Comparison of ENCODE assay signal across 9 cellular contexts in genomic region chr5:59767753-59768159, GRCh38.
A peak's percentile ranks its signal among the peaks of the same experiment; 100 is the strongest.
DNase-seq lines count a peak whose midpoint lies in the region; ATAC-seq and TF ChIP-seq lines count a peak whose summit lies in the region.
"Had no signal": no experiment of that assay in that cellular context is flagged by ENCODE, and none has a peak within 500 bp of the region (broad histone marks: within the 10 kb centered on the region; RNA-seq: fewer than 3 reads in every experiment).

No MANE protein-coding gene starts in this region.

- CTCF ChIA-PET in activated CD4-positive, alpha-beta memory T cell treated with anti-CD3 and anti-CD28 coated beads for 36 hours (lab: Charles Lee) = no interaction called here
- CTCF ChIA-PET in activated CD4-positive, alpha-beta memory T cell treated with anti-CD3 and anti-CD28 coated beads, Interleukin-2, amount 10 ng/mL, durations not matched to agents 7 days and 5 days (lab: Charles Lee) = no interaction called here

- WGBS in lung, 2 donors = 46 to 51% methylated on average over 4 of the region's 4 CpGs
- 38 to 43% methylated on average over 4 of the region's 4 CpGs for WGBS in testis, 2 donors

- POLR2A ChIA-PET in activated CD4-positive, alpha-beta memory T cell treated with anti-CD3 and anti-CD28 coated beads for 36 hours (lab: Charles Lee) = no interaction called here
- POLR2A ChIA-PET in activated CD4-positive, alpha-beta memory T cell treated with anti-CD3 and anti-CD28 coated beads, Interleukin-2, amount 10 ng/mL, durations not matched to agents 7 days and 5 days (lab: Charles Lee) = no interaction called here

- H3K27me3 ChIP-seq in breast epithelium = peaks cover 0 to 10% of the 10 kb centered on the region in 2 donors
- H3K27me3 ChIP-seq in lung (ENCODE audit: control insufficient read depth, insufficient read depth) = no peaks in the 10 kb centered on the region
- H3K27me3 ChIP-seq in testis = no peaks in the 10 kb centered on the region

- H3K4me3 ChIP-seq in breast epithelium = peak overlapping the region; percentile 48 to 76 (median 56)
- peak overlapping the region; percentile 44 for H3K4me3 ChIP-seq in lung
- peak overlapping the region; percentile 29 to 37 for H3K4me3 ChIP-seq in testis

- H3K27me3 Mint-ChIP-seq in activated CD4-positive, alpha-beta memory T cell treated with anti-CD3 and anti-CD28 coated beads for 36 hours = peaks cover 35% of the 10 kb centered on the region
- H3K27me3 Mint-ChIP-seq in activated CD4-positive, alpha-beta memory T cell treated with anti-CD3 and anti-CD28 coated beads, Interleukin-2, amount 10 ng/mL, durations not matched to agents 7 days and 5 days = peaks cover 32% of the 10 kb centered on the region

- peaks cover 12% of the 10 kb centered on the region for H3K4me1 Mint-ChIP-seq in activated CD4-positive, alpha-beta memory T cell treated with anti-CD3 and anti-CD28 coated beads for 36 hours (ENCODE audit: low read depth)
- H3K4me1 Mint-ChIP-seq in activated CD4-positive, alpha-beta memory T cell treated with anti-CD3 and anti-CD28 coated beads, Interleukin-2, amount 10 ng/mL, durations not matched to agents 7 days and 5 days = peaks cover 8% of the 10 kb centered on the region

- H3K9me3 ChIP-seq in breast epithelium (no peaks in the 10 kb centered on the region), lung (ENCODE audit: control insufficient read depth in 2 of 2, insufficient read depth in 1 of 2, low read length in 1 of 2) (no peaks in the 10 kb centered on the region), testis (no peaks in the 10 kb centered on the region)

- ATAC-seq in lung (ENCODE audit: insufficient read depth, low FRiP score) (peak; percentile 29), GM21515 (IDR thresholded peaks at IDR 0.05; ENCODE audit: unreplicated experiment) (no peak)

- no peak for TF ChIP-seq POLR2A in breast epithelium (IDR thresholded peaks at IDR 0.05)
- TF ChIP-seq POLR2A in testis (IDR thresholded peaks at IDR 0.05) = no peak

- H3K9me3 Mint-ChIP-seq in activated CD4-positive, alpha-beta memory T cell treated with anti-CD3 and anti-CD28 coated beads for 36 hours = no peaks in the 10 kb centered on the region
- H3K9me3 Mint-ChIP-seq in activated CD4-positive, alpha-beta memory T cell treated with anti-CD3 and anti-CD28 coated beads, Interleukin-2, amount 10 ng/mL, durations not matched to agents 7 days and 5 days = no peaks in the 10 kb centered on the region
- H3K9me3 Mint-ChIP-seq: activated naive CD4-positive, alpha-beta T cell treated with anti-CD3 and anti-CD28 coated beads, Interleukin-2, amount 50 U/mL, for 72 hours had no signal

- H3K27ac Mint-ChIP-seq in activated CD4-positive, alpha-beta memory T cell treated with anti-CD3 and anti-CD28 coated beads for 36 hours = no peak overlapping the region
- no peak overlapping the region for H3K27ac Mint-ChIP-seq in activated CD4-positive, alpha-beta memory T cell treated with anti-CD3 and anti-CD28 coated beads, Interleukin-2, amount 10 ng/mL, durations not matched to agents 7 days and 5 days
- H3K27ac Mint-ChIP-seq: activated naive CD4-positive, alpha-beta T cell treated with anti-CD3 and anti-CD28 coated beads, Interleukin-2, amount 50 U/mL, for 72 hours had no signal

- H3K4me1 ChIP-seq in breast epithelium (no peaks in the 10 kb centered on the region), lung (ENCODE audit: control insufficient read depth in 2 of 2, insufficient read depth in 2 of 2, low read length in 2 of 2) (peaks cover 0 to 5% of the 10 kb centered on the region in 2 donors), testis (peaks cover 6% of the 10 kb centered on the region)

- H3K36me3 Mint-ChIP-seq in activated CD4-positive, alpha-beta memory T cell treated with anti-CD3 and anti-CD28 coated beads for 36 hours = no peaks in the 10 kb centered on the region
- no peaks in the 10 kb centered on the region for H3K36me3 Mint-ChIP-seq in activated CD4-positive, alpha-beta memory T cell treated with anti-CD3 and anti-CD28 coated beads, Interleukin-2, amount 10 ng/mL, durations not matched to agents 7 days and 5 days (ENCODE audit: low read depth)

- peak overlapping the region in 1 of 2 donors; percentile 45 for H3K27ac ChIP-seq in breast epithelium
- H3K27ac ChIP-seq in lung (ENCODE audit: low read depth in 1 of 2, low read length in 1 of 2) = no peak overlapping the region
- no peak overlapping the region for H3K27ac ChIP-seq in testis

- peak overlapping the region; percentile 53 for H3K4me3 Mint-ChIP-seq in activated CD4-positive, alpha-beta memory T cell treated with anti-CD3 and anti-CD28 coated beads for 36 hours
- H3K4me3 Mint-ChIP-seq in activated CD4-positive, alpha-beta memory T cell treated with anti-CD3 and anti-CD28 coated beads, Interleukin-2, amount 10 ng/mL, durations not matched to agents 7 days and 5 days = no peak overlapping the region

- intact Hi-C loops in activated CD4-positive, alpha-beta memory T cell treated with anti-CD3 and anti-CD28 coated beads for 36 hours (cut with micrococcal nuclease) = no loop called here
- intact Hi-C loops in breast epithelium (cut with DNase I; ENCODE audit: low total_unique reads) (no loop called here), testis (cut with DNase I; ENCODE audit: low total_unique reads) (no loop called here)

- H3K36me3 ChIP-seq in breast epithelium = no peaks in the 10 kb centered on the region
- no peaks in the 10 kb centered on the region for H3K36me3 ChIP-seq in lung (ENCODE audit: control insufficient read depth in 2 of 2, insufficient read depth in 2 of 2, low read length in 2 of 2)
- no peaks in the 10 kb centered on the region for H3K36me3 ChIP-seq in testis (ENCODE audit: low read depth, missing control alignments)

- no peak for DNase-seq in activated CD4-positive, alpha-beta memory T cell treated with anti-CD3 and anti-CD28 coated beads for 36 hours
- DNase-seq in activated CD4-positive, alpha-beta memory T cell treated with anti-CD3 and anti-CD28 coated beads, Interleukin-2, amount 10 ng/mL, durations not matched to agents 7 days and 5 days = no peak
- DNase-seq in breast epithelium (ENCODE audit: low spot score in 2 of 2) (no peak), lung (ENCODE audit: low spot score) (no peak), testis (no peak), NCI-H2029 (lab: John Stamatoyannopoulos, UW) (no peak), NCI-H446 treated with DMSO at 0.1 percent for 48 hours (lab: John Stamatoyannopoulos, UW) (no peak)

- TF ChIP-seq CTCF in breast epithelium (IDR thresholded peaks at IDR 0.05) = no peak
- TF ChIP-seq CTCF in lung (IDR thresholded peaks at IDR 0.05; ENCODE audit: control extremely low read depth, extremely low read depth) = no peak
- no peak for TF ChIP-seq CTCF in testis (IDR thresholded peaks at IDR 0.05)
